Comparison of ENCODE assay signal across 16 cellular contexts in the genomic region with DNA sequence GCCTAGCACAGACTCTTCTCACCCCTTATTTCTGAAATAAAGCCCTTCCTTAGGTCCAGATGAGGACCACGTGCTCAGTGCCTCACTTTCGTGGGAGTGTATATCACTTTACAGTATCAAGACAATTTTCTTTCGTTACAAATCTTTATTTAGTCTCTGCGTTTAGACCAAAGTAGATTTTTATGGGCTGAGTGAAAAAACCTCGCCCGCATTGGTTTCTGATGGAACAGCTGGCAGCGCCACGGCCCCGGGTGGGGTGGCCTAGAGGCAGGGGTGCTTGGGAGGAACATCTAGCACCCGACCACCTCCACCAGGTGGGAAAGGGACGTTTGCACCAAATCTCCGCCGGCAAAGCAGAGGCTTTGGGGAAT. TPM values are rescaled to one million over a fixed set of nuclear protein-coding genes. Genes with fewer than 3 reads are reported as not detected.
DNase-seq lines count a peak whose midpoint lies in the region; ATAC-seq, FAIRE-seq and TF ChIP-seq lines count a peak whose summit lies in the region.
"Had no signal": no experiment of that assay in that cellular context is flagged by ENCODE, and none has a peak within 500 bp of the region (broad histone marks: within the 10 kb centered on the region; RNA-seq: fewer than 3 reads in every experiment).

No MANE protein-coding gene starts in this region.

- WGBS in HepG2 (ENCODE audit: low lambda C conversion rate), result 78% methylated on average over 13 of the region's 13 CpGs

- no peak for TF ChIP-seq EP300 in HepG2 (IDR thresholded peaks at IDR 0.05; ENCODE audit: low read depth in 2 of 2, low read length in 2 of 2)
- TF ChIP-seq EP300 in HepG2 (CRISPR knock-in tag; IDR thresholded peaks at IDR 0.05; ENCODE audit: borderline replicate concordance), result no peak

- in situ Hi-C loops in HepG2 (cut with HindIII; ENCODE audit: extremely low pct_ligation_motif_present, low pct_unique_long_range_greater_than_20kb), result no loop called here

- H3K36me3 Mint-ChIP-seq in activated naive CD4-positive, alpha-beta T cell treated with anti-CD3 and anti-CD28 coated beads, Interleukin-2, amount 50 U/mL, for 24 hours, result no peaks in the 10 kb centered on the region
- peaks cover 9% of the 10 kb centered on the region for H3K36me3 Mint-ChIP-seq in activated T-helper 17 cell treated with anti-CD3 and anti-CD28 coated beads, Interleukin-2, amount 50 U/mL, for 72 hours (ENCODE audit: low read depth)

- no peak overlapping the region for H3K27ac Mint-ChIP-seq in activated naive CD4-positive, alpha-beta T cell treated with anti-CD3 and anti-CD28 coated beads, Interleukin-2, amount 50 U/mL, for 24 hours
- H3K27ac Mint-ChIP-seq in activated T-helper 17 cell treated with anti-CD3 and anti-CD28 coated beads, Interleukin-2, amount 50 U/mL, for 72 hours, result no peak overlapping the region
- peak overlapping the region in 1 of 2 donors; percentile 68 for H3K27ac Mint-ChIP-seq in stimulated activated naive CD8-positive, alpha-beta T cell treated with anti-CD3 and anti-CD28 coated beads, Interleukin-15, amount 100 ng/mL, for 72 hours
- H3K27ac Mint-ChIP-seq: activated B cell treated with CpG ODN at 0.5 μM for 24 hours had no signal

- FAIRE-seq in HepG2 (lab: Jason Lieb, UNC), result no peak

- H3K27ac ChIP-seq in HepG2 (ENCODE audit: extremely low read length, insufficient read depth, low read length), result no peak overlapping the region
- H3K27ac ChIP-seq: body of pancreas had no signal

- H3K27me3 Mint-ChIP-seq in activated naive CD4-positive, alpha-beta T cell treated with anti-CD3 and anti-CD28 coated beads, Interleukin-2, amount 50 U/mL, for 24 hours, result peaks cover 68% of the 10 kb centered on the region
- H3K27me3 Mint-ChIP-seq in activated T-helper 17 cell treated with anti-CD3 and anti-CD28 coated beads, Interleukin-2, amount 50 U/mL, for 72 hours, result peaks cover 68% of the 10 kb centered on the region
- H3K27me3 Mint-ChIP-seq in stimulated activated naive CD8-positive, alpha-beta T cell treated with anti-CD3 and anti-CD28 coated beads, Interleukin-15, amount 100 ng/mL, for 72 hours, result peaks cover 100% of the 10 kb centered on the region

- intact Hi-C loops in HepG2 (cut with micrococcal nuclease; ENCODE audit: unreplicated experiment), result no loop called here

- POLR2A ChIA-PET in HepG2 (lab: Yijun Ruan, JAX), result no interaction called here

- TF ChIP-seq CTCF in HepG2 (CRISPR knock-in tag; IDR thresholded peaks at IDR 0.05), result no peak

- no peaks in the 10 kb centered on the region for H3K79me2 ChIP-seq in HepG2 (ENCODE audit: insufficient read depth, low read length)

- H3K4me3 Mint-ChIP-seq in activated naive CD4-positive, alpha-beta T cell treated with anti-CD3 and anti-CD28 coated beads, Interleukin-2, amount 50 U/mL, for 24 hours, result peak overlapping the region; percentile 72
- peak overlapping the region; percentile 37 for H3K4me3 Mint-ChIP-seq in activated T-helper 17 cell treated with anti-CD3 and anti-CD28 coated beads, Interleukin-2, amount 50 U/mL, for 72 hours
- H3K4me3 Mint-ChIP-seq in stimulated activated naive CD8-positive, alpha-beta T cell treated with anti-CD3 and anti-CD28 coated beads, Interleukin-15, amount 100 ng/mL, for 72 hours, result peak overlapping the region; percentile 55 to 73
- H3K4me3 Mint-ChIP-seq: activated B cell treated with CpG ODN at 0.5 μM for 24 hours had no signal

- H3K36me3 ChIP-seq in HepG2 (replicated peaks in 1 of 2; ENCODE audit: control insufficient read depth in 1 of 2, insufficient read depth in 2 of 2, low read length in 2 of 2), result no peaks in the 10 kb centered on the region

- CTCF ChIA-PET in HepG2 (lab: Yijun Ruan, JAX; ENCODE audit: low intra/inter-chr PET ratio, low total read pairs), result no interaction called here

- no peak for DNase-seq in activated naive CD4-positive, alpha-beta T cell treated with Interleukin-2 at 50 U/mL for 16 hours
- DNase-seq in mesenteric fat pad (ENCODE audit: low spot score), result peak; percentile 68
- no peak for DNase-seq in stimulated activated naive CD8-positive, alpha-beta T cell treated with anti-CD3 and anti-CD28 coated beads, Interleukin-15, amount 100 ng/mL, for 72 hours
- no peak for DNase-seq in NCI-H526 (lab: John Stamatoyannopoulos, UW)
- no peak for DNase-seq in HepG2 (ENCODE audit: low spot score)
- DNase-seq: ACHN; activated B cell treated with CpG ODN at 0.5 μM for 24 hours; activated CD8-positive, alpha-beta memory T cell treated with anti-CD3 and anti-CD28 coated beads for 24 hours; activated gamma-delta T cell; erythroblast; NCI-H187 treated with DMSO at 0.1 percent for 48 hours had no signal

- H3K9me3 ChIP-seq in HepG2 (ENCODE audit: low read length), result no peaks in the 10 kb centered on the region
- H3K9me3 ChIP-seq: body of pancreas had no signal

- no peak for TF ChIP-seq RAD21 in HepG2 (CRISPR knock-in tag; IDR thresholded peaks at IDR 0.05)

- H3K4me3 ChIP-seq in HepG2 (replicated peaks in 1 of 3; ENCODE audit: insufficient read depth in 1 of 3, low read depth in 2 of 3, low read length in 3 of 3), result no peak overlapping the region
- H3K4me3 ChIP-seq: body of pancreas, lung had no signal

- TF ChIP-seq POLR2A in HepG2 (IDR thresholded peaks at IDR 0.05; ENCODE audit: insufficient read depth in 1 of 2, low read depth in 2 of 2, low read length in 2 of 2), result no peak

- H3K4me2 ChIP-seq in HepG2 (ENCODE audit: low read depth, low read length), result no peak overlapping the region

- no peak overlapping the region for H3K9ac ChIP-seq in HepG2 (ENCODE audit: insufficient read depth, low read depth, low read length)

- ATAC-seq in activated T-helper 17 cell treated with anti-CD3 and anti-CD28 coated beads, Interleukin-2, amount 50 U/mL, for 72 hours (replicated peaks), result no peak
- no peak for ATAC-seq in stimulated activated naive CD8-positive, alpha-beta T cell treated with anti-CD3 and anti-CD28 coated beads, Interleukin-15, amount 100 ng/mL, for 72 hours
- ATAC-seq in HepG2 (no peak), HG03196 (IDR thresholded peaks at IDR 0.05; ENCODE audit: unreplicated experiment) (no peak)
- ATAC-seq: body of pancreas had no signal

- H3K4me1 ChIP-seq in HepG2 (ENCODE audit: insufficient read depth, low read length), result no peaks in the 10 kb centered on the region

- no peaks in the 10 kb centered on the region for H3K9me3 Mint-ChIP-seq in activated naive CD4-positive, alpha-beta T cell treated with anti-CD3 and anti-CD28 coated beads, Interleukin-2, amount 50 U/mL, for 24 hours
- H3K9me3 Mint-ChIP-seq in activated T-helper 17 cell treated with anti-CD3 and anti-CD28 coated beads, Interleukin-2, amount 50 U/mL, for 72 hours, result no peaks in the 10 kb centered on the region
- no peaks in the 10 kb centered on the region for H3K9me3 Mint-ChIP-seq in stimulated activated naive CD8-positive, alpha-beta T cell treated with anti-CD3 and anti-CD28 coated beads, Interleukin-15, amount 100 ng/mL, for 72 hours
- H3K9me3 Mint-ChIP-seq: activated B cell treated with CpG ODN at 0.5 μM for 24 hours had no signal

- no TSS peak for BruUV-seq in HepG2 (replicated peaks; lab: Mats Ljungman, UMichigan)

- H4K20me1 ChIP-seq in HepG2 (ENCODE audit: insufficient read depth, low read length), result no peaks in the 10 kb centered on the region

- peaks cover 39% of the 10 kb centered on the region for H3K4me1 Mint-ChIP-seq in activated naive CD4-positive, alpha-beta T cell treated with anti-CD3 and anti-CD28 coated beads, Interleukin-2, amount 50 U/mL, for 24 hours
- peaks cover 19% of the 10 kb centered on the region for H3K4me1 Mint-ChIP-seq in activated T-helper 17 cell treated with anti-CD3 and anti-CD28 coated beads, Interleukin-2, amount 50 U/mL, for 72 hours
- H3K4me1 Mint-ChIP-seq in stimulated activated naive CD8-positive, alpha-beta T cell treated with anti-CD3 and anti-CD28 coated beads, Interleukin-15, amount 100 ng/mL, for 72 hours, result peaks cover 76% of the 10 kb centered on the region

- H2AFZ ChIP-seq in HepG2 (ENCODE audit: low read length), result no peak overlapping the region

- peaks cover 1 to 35% of the 10 kb centered on the region in 2 experiments; a peak in 3 of 5 replicates for H3K27me3 ChIP-seq in HepG2 (ENCODE audit: control insufficient read depth in 1 of 2, insufficient read depth in 2 of 2, low read length in 2 of 2)

RNA-seq across cellular contexts. Expression of gene SIM2, which starts 7.6 kb away (rescaled TPM):
- total RNA-seq in activated T-helper 17 cell treated with anti-CD3 and anti-CD28 coated beads, Interleukin-2, amount 50 U/mL, for 72 hours, result 1 to 10 TPM; 3.9 to 4.2 TPM
- total RNA-seq in mesenteric fat pad (not detected), HepG2 (2016; rRNA removed; fragmentation: Illumina TruSeq; extraction: Trizol) (0.53 TPM in 2 replicates)
- total RNA-seq in HepG2 (2016; cell fraction: cytosol; rRNA removed; fragmentation: Illumina TruSeq; extraction: Trizol; ENCODE audit: low read depth), result 0.20 and 0.35 TPM in 2 replicates
- total RNA-seq in HepG2 (2016; cell fraction: insoluble cytoplasmic fraction; rRNA removed; fragmentation: Illumina TruSeq; extraction: Trizol), result 0.22 and 0.50 TPM in 2 replicates
- total RNA-seq in HepG2 (2016; cell fraction: membrane; rRNA removed; fragmentation: Illumina TruSeq; extraction: Trizol), result 0.38 and 0.49 TPM in 2 replicates
- 0.50 and 0.97 TPM in 2 replicates for total RNA-seq in HepG2 (2016; cell fraction: nucleus; rRNA removed; fragmentation: Illumina TruSeq; extraction: Trizol)
- polyA plus RNA-seq in HepG2 (2011; rRNA removed), result 0.12 and 0.36 TPM in 2 replicates
- 0.13 and 0.15 TPM in 2 replicates for polyA plus RNA-seq in HepG2 (2011; cell fraction: cytosol; rRNA removed)
- 0.61 and 0.66 TPM in 2 replicates for polyA plus RNA-seq in HepG2 (2011; cell fraction: nucleus; rRNA removed)
- polyA plus RNA-seq in HepG2 (2012), result 0.36 and 0.76 TPM in 2 replicates
- polyA plus RNA-seq in HepG2 (2016; cell fraction: cytosol; fragmentation: Illumina TruSeq; extraction: Trizol; ENCODE audit: low read depth), result 0.29 TPM in 2 replicates
- polyA plus RNA-seq in HepG2 (2016; cell fraction: insoluble cytoplasmic fraction; fragmentation: Illumina TruSeq; extraction: Trizol; ENCODE audit: low read depth), result 0.62 and 0.96 TPM in 2 replicates
- 0.65 and 0.81 TPM in 2 replicates for polyA plus RNA-seq in HepG2 (2016; cell fraction: membrane; fragmentation: Illumina TruSeq; extraction: Trizol; ENCODE audit: low read depth)
- polyA plus RNA-seq in HepG2 (2016; cell fraction: nucleus; fragmentation: Illumina TruSeq; extraction: Trizol; ENCODE audit: insufficient read depth, low read depth), result 1.5 and 2.1 TPM in 2 replicates
- polyA minus RNA-seq in HepG2 (2011; rRNA and poly(A)+ RNA removed; ENCODE audit: low replicate concordance), result 0.80 and 17.2 TPM in 2 replicates
- polyA minus RNA-seq in HepG2 (2011; cell fraction: cytosol; rRNA and poly(A)+ RNA removed), result 0.26 TPM in 1 of 2 replicates, not detected in the other
- 0.77 and 1.1 TPM in 2 replicates for polyA minus RNA-seq in HepG2 (2011; cell fraction: nucleus; rRNA and poly(A)+ RNA removed)
- total RNA-seq: activated B cell treated with CpG ODN at 0.5 μM for 24 hours, lung had no signal
- polyA plus RNA-seq: lung had no signal
